Comparison of ENCODE assay signal across 8 cellular contexts in the genomic region with DNA sequence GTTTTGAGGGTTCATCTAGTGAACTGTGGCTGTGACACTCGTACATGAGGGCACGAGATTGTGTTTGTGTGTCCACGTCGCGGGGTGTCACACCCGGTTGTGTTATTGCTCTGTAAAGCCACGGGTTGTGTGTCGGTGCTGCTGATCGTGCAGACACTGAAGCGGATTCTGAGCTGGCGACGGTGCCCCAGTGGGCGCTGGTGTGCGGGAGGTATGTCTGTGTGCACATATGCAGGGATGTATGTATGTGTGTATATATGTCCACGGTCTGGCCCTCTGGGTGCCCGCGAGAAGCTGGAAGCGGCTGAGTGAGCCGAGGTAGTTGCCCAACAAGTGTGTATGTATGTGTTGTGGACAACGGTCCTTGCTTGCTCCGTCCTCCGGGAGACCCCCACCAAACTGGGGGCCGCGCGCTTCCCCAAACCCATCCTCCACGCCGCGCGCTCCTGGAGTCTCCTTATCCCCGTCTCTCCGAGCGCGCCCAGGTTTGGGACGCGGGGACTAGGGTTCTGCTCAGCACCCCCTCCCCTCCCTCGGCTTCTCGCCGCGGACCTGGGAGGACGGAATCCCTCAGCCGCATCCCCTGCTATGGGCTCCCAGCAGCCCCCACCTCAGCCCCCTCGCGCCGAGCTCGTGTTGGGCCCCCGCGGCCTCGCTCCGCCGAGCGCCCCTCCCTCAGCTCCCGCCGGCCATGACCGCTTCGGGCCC. TPM values are rescaled to one million over a fixed set of nuclear protein-coding genes. Genes with fewer than 3 reads are reported as not detected.
DNase-seq lines count a peak whose midpoint lies in the region; ATAC-seq and TF ChIP-seq lines count a peak whose summit lies in the region.

No MANE protein-coding gene starts in this region.

- H4K8ac ChIP-seq in H9 (replicated peaks; ENCODE audit: insufficient read length, low read depth, low read length) = no peak overlapping the region

- peak overlapping the region; percentile 34 for H3K18ac ChIP-seq in H9 (ENCODE audit: insufficient read length, low read depth, low read length)

- H3K27ac Mint-ChIP-seq in H9 = peak overlapping the region; percentile 80 to 98 (median 88)

- H3K9ac ChIP-seq in H9 (ENCODE audit: extremely low read depth, insufficient read length, low read length) = peak overlapping the region; percentile 61
- no peak overlapping the region for H3K9ac ChIP-seq in SK-N-MC (ENCODE audit: insufficient read length)
- H3K9ac ChIP-seq in mucosa of rectum (ENCODE audit: low read depth in 1 of 2, low read length in 2 of 2) = peak overlapping the region; percentile 96 to 99

- no peak for DNase-seq in H9
- no peak for DNase-seq in SK-N-MC (ENCODE audit: low read depth, low spot score)
- peak; percentile 71 for DNase-seq in coronary artery (ENCODE audit: low spot score)
- DNase-seq in upper lobe of right lung = peak; percentile 77
- DNase-seq in AG20443 (ENCODE audit: low spot score) = no peak
- no peak for DNase-seq in GM19240 (ENCODE audit: insufficient read length, low spot score)
- DNase-seq in midbrain (lab: John Stamatoyannopoulos, UW) = no peak

- H2AFZ ChIP-seq in H9 (ENCODE audit: low read length) = no peak overlapping the region

- H3K4me1 ChIP-seq in H9 (ENCODE audit: insufficient read depth, low read length) (peaks cover 29% of the 10 kb centered on the region), mucosa of rectum (ENCODE audit: control insufficient read depth in 2 of 2, insufficient read depth in 2 of 2, low read length in 2 of 2) (peaks cover 26 to 33% of the 10 kb centered on the region in 2 donors), upper lobe of right lung (peaks cover 30% of the 10 kb centered on the region)

- no peak overlapping the region for H2AK5ac ChIP-seq in H9 (ENCODE audit: insufficient read length, low read length)

- peak overlapping the region; percentile 81 to 97 for H3K4me3 Mint-ChIP-seq in H9

- H4K20me1 ChIP-seq in H9 (ENCODE audit: control insufficient read depth, insufficient read depth, insufficient read length) = no peaks in the 10 kb centered on the region

- no peaks in the 10 kb centered on the region for H3K9me3 ChIP-seq in H9 (ENCODE audit: control insufficient read depth, low read depth, low read length)
- H3K9me3 ChIP-seq in SK-N-MC (ENCODE audit: low read depth, low read length) = no peaks in the 10 kb centered on the region
- no peaks in the 10 kb centered on the region for H3K9me3 ChIP-seq in mucosa of rectum (ENCODE audit: control insufficient read depth in 2 of 2, low read length in 2 of 2)
- no peaks in the 10 kb centered on the region for H3K9me3 ChIP-seq in upper lobe of right lung

- H2BK5ac ChIP-seq in H9 (ENCODE audit: insufficient read length, low read length) = no peak overlapping the region

- peaks cover 30% of the 10 kb centered on the region for H3K23me2 ChIP-seq in H9 (ENCODE audit: insufficient read length, low read depth, low read length, poor library complexity, severe bottlenecking)

- no peaks in the 10 kb centered on the region; a peak in 3 of 5 replicates for H3K9me3 Mint-ChIP-seq in H9

- no peak overlapping the region for H4K91ac ChIP-seq in H9 (ENCODE audit: insufficient read length, low read depth, low read length)

- WGBS in H9 (ENCODE audit: extremely low coverage, insufficient read length, low lambda C conversion rate) = no CpG with 5 or more reads among the region's 55 CpGs

- H3K79me1 ChIP-seq in H9 (ENCODE audit: insufficient read depth, low read depth, low read length, poor library complexity, severe bottlenecking) = no peaks in the 10 kb centered on the region

- no peak overlapping the region for H2BK12ac ChIP-seq in H9 (ENCODE audit: insufficient read length, low read depth, low read length)

- no peaks in the 10 kb centered on the region; the same call in 1 of the 2 replicates for H3K27me3 ChIP-seq in H9 (ENCODE audit: insufficient read depth, low read length)
- H3K27me3 ChIP-seq in mucosa of rectum (ENCODE audit: control insufficient read depth in 2 of 2, insufficient read depth in 2 of 2, low read length in 2 of 2) = peaks cover 8 to 16% of the 10 kb centered on the region in 2 donors
- H3K27me3 ChIP-seq in upper lobe of right lung = peaks cover 23% of the 10 kb centered on the region

- H3K27me3 Mint-ChIP-seq in H9 (ENCODE audit: low read depth) = peaks cover 5% of the 10 kb centered on the region

- TF ChIP-seq CTCF in H9 (conservative IDR thresholded peaks at IDR 0.05) (no peak), coronary artery (IDR thresholded peaks at IDR 0.05) (no peak), upper lobe of right lung (IDR thresholded peaks at IDR 0.05) (no peak)

- H3K4me2 ChIP-seq in H9 (ENCODE audit: insufficient read depth, insufficient read length, low read length) = peak overlapping the region; percentile 83

- no peak overlapping the region for H3K56ac ChIP-seq in H9 (ENCODE audit: insufficient read length, low read depth, low read length)

- no peak overlapping the region for H3K23ac ChIP-seq in H9 (ENCODE audit: insufficient read length, low read depth, low read length)

- no peak overlapping the region for H4K5ac ChIP-seq in H9 (ENCODE audit: insufficient read length, low read depth, low read length)

- peaks cover 6 to 14% (median 7%) of the 10 kb centered on the region in 3 experiments for H3K36me3 Mint-ChIP-seq in H9 (ENCODE audit: insufficient read depth in 1 of 3, low read depth in 3 of 3)

- peak overlapping the region; percentile 68 for H3K4me3 ChIP-seq in SK-N-MC
- peak overlapping the region; percentile 79 for H3K4me3 ChIP-seq in coronary artery
- H3K4me3 ChIP-seq in mucosa of rectum (ENCODE audit: low read length in 2 of 2) = peak overlapping the region; percentile 62 to 92
- peak overlapping the region; percentile 66 for H3K4me3 ChIP-seq in upper lobe of right lung

- H3K27ac ChIP-seq in H9 (ENCODE audit: insufficient read length, low read depth, low read length) = no peak overlapping the region
- no peak overlapping the region for H3K27ac ChIP-seq in SK-N-MC
- peak overlapping the region in 1 of 2 donors; percentile 84 for H3K27ac ChIP-seq in coronary artery
- peak overlapping the region; percentile 96 to 98 for H3K27ac ChIP-seq in mucosa of rectum (ENCODE audit: low read depth in 2 of 2, low read length in 2 of 2)
- H3K27ac ChIP-seq in upper lobe of right lung = peak overlapping the region; percentile 78

- no peak overlapping the region for H2BK20ac ChIP-seq in H9 (ENCODE audit: low read depth, low read length, poor library complexity, severe bottlenecking)

- H3T11ph ChIP-seq in H9 (ENCODE audit: low read length) = no peak overlapping the region

- no peak overlapping the region for H2BK120ac ChIP-seq in H9 (ENCODE audit: low read depth, low read length, poor library complexity, severe bottlenecking)

- H3K79me2 ChIP-seq in H9 (ENCODE audit: insufficient read depth, low read length) = peaks cover 29% of the 10 kb centered on the region

- H3K4me1 Mint-ChIP-seq in H9 = peaks cover 73 to 74% of the 10 kb centered on the region in 2 experiments

- H3K4ac ChIP-seq in H9 (ENCODE audit: low read depth, low read length) = no peak overlapping the region

- H3K36me3 ChIP-seq in SK-N-MC (ENCODE audit: insufficient read depth, low read length) (no peaks in the 10 kb centered on the region), mucosa of rectum (ENCODE audit: control insufficient read depth in 2 of 2, insufficient read depth in 2 of 2, low read length in 2 of 2) (no peaks in the 10 kb centered on the region), upper lobe of right lung (no peaks in the 10 kb centered on the region)

- ATAC-seq in upper lobe of right lung = no peak

- peak overlapping the region; percentile 82 for H3K14ac ChIP-seq in H9 (ENCODE audit: insufficient read depth, low read length)

- intact Hi-C loops in upper lobe of right lung (cut with DNase I) = loop anchor here (5.0 kb wide), 1 partner anchor 85 kb away; no protein-coding TSS in a partner anchor

- no peak overlapping the region for H2BK15ac ChIP-seq in H9 (ENCODE audit: low read depth, low read length)

RNA-seq across cellular contexts. Expression of a gene that starts 0.6 kb away (rescaled TPM):
- total RNA-seq in H9 (2021) = 127 and 131 TPM in 2 replicates
- 66.6 TPM for total RNA-seq in upper lobe of right lung

RNA-seq across cellular contexts. Expression of a gene that starts 46.0 kb away (rescaled TPM):
- total RNA-seq in H9 (2021) = 72.7 and 75.3 TPM in 2 replicates
- total RNA-seq in upper lobe of right lung = 83.3 TPM

Comparison
In these comparisons a context has a peak if more than half of its experiments do, and no peak if none do; other contexts are left out.
1. DNase-seq: peak in coronary artery (single experiment) and upper lobe of right lung (single experiment); none in H9 (single experiment), SK-N-MC (single experiment), AG20443 (single experiment), GM19240 (single experiment) and midbrain (single experiment).
2. H3K27ac ChIP-seq: peak in mucosa of rectum (2 of 2) and upper lobe of right lung (single experiment); none in H9 (single experiment) and SK-N-MC (single experiment).
3. Peak in every context shown above with its lines, with median percentiles within 50 percentile points of each other: H3K4me3 ChIP-seq.